In the genomic region with DNA sequence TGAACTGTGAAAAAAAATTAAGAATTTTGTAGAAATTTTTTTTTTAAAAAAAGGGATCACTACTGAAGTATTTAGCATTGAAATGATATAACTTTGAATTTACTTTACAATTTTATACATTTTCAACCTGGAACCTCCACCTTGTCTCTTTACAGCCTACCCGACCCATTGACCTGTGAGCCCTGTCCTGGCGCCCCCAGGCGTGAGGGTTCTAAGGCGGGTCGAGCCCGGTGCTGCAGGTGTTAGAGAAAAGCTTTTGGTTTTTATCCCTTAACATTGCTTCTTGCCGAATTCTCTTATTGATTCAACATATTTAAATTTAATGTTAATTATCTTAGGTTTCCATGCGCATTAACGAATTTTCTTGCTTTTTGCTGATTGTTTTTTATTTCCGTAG, we compare ENCODE assay signal across 1 cellular context.
TF ChIP-seq lines count a peak whose summit lies in the region.

No MANE protein-coding gene starts in this region.

TF ChIP-seq in GM12878, 131 proteins besides CTCF, POLR2A, EP300 and RAD21:
- TF ChIP-seq, protein P1, sequence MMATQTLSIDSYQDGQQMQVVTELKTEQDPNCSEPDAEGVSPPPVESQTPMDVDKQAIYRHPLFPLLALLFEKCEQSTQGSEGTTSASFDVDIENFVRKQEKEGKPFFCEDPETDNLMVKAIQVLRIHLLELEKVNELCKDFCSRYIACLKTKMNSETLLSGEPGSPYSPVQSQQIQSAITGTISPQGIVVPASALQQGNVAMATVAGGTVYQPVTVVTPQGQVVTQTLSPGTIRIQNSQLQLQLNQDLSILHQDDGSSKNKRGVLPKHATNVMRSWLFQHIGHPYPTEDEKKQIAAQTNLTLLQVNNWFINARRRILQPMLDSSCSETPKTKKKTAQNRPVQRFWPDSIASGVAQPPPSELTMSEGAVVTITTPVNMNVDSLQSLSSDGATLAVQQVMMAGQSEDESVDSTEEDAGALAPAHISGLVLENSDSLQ (IDR thresholded peaks at IDR 0.05), result no peak
- TF ChIP-seq TARDBP (IDR thresholded peaks at IDR 0.05; ENCODE audit: borderline replicate concordance), result no peak
- no peak for TF ChIP-seq ZNF217 (IDR thresholded peaks at IDR 0.05)
- TF ChIP-seq NR2C2 (IDR thresholded peaks at IDR 0.05; ENCODE audit: borderline replicate concordance, control insufficient read depth, insufficient read length, low read depth), result no peak
